ENCODE assay signal across 8 cellular contexts in genomic region chr7:144513332-144513731, GRCh38.
DNase-seq lines count a peak whose midpoint lies in the region; ATAC-seq and TF ChIP-seq lines count a peak whose summit lies in the region.

No MANE protein-coding gene starts in this region.

- H3K27me3 Mint-ChIP-seq in brain (no peaks in the 10 kb centered on the region), neural progenitor cell (ENCODE audit: insufficient read depth, low read depth) (peaks cover 3% of the 10 kb centered on the region)
- no peaks in the 10 kb centered on the region for H3K27me3 Mint-ChIP-seq in stimulated activated naive CD8-positive, alpha-beta T cell treated with anti-CD3 and anti-CD28 coated beads, Interleukin-15, amount 100 ng/mL, for 72 hours

- H3K36me3 ChIP-seq in neural progenitor cell = no peaks in the 10 kb centered on the region

- TF ChIP-seq CTCF in brain (conservative IDR thresholded peaks at IDR 0.05) (peak; percentile 58 to 68), neural progenitor cell (IDR thresholded peaks at IDR 0.05) (peak; percentile 59)

- no peaks in the 10 kb centered on the region for H3K4me1 ChIP-seq in neural progenitor cell

- H3K9me3 Mint-ChIP-seq in brain (no peaks in the 10 kb centered on the region), neural progenitor cell (no peaks in the 10 kb centered on the region)
- H3K9me3 Mint-ChIP-seq in stimulated activated naive CD8-positive, alpha-beta T cell treated with anti-CD3 and anti-CD28 coated beads, Interleukin-15, amount 100 ng/mL, for 72 hours = no peaks in the 10 kb centered on the region

- H3K4me2 ChIP-seq in neural progenitor cell = no peak overlapping the region

- no peak for ATAC-seq in GM21528 (IDR thresholded peaks at IDR 0.05; ENCODE audit: low FRiP score, unreplicated experiment)
- ATAC-seq in stimulated activated naive CD8-positive, alpha-beta T cell treated with anti-CD3 and anti-CD28 coated beads, Interleukin-15, amount 100 ng/mL, for 72 hours = no peak

- H3K9me3 ChIP-seq in neural progenitor cell (ENCODE audit: low read depth) = no peaks in the 10 kb centered on the region

- DNase-seq in DMS79 treated with DMSO at 0.1 percent for 48 hours (lab: John Stamatoyannopoulos, UW) = peak; percentile 5
- DNase-seq in DMS79 (lab: John Stamatoyannopoulos, UW) = no peak
- peak; percentile 40 for DNase-seq in NCI-H1694 treated with DMSO at 0.1 percent for 48 hours (lab: John Stamatoyannopoulos, UW)
- DNase-seq in neural progenitor cell (ENCODE audit: low spot score) = peak; percentile 59
- DNase-seq in activated gamma-delta T cell (lab: John Stamatoyannopoulos, UW) = no peak
- no peak for DNase-seq in stimulated activated naive CD8-positive, alpha-beta T cell treated with anti-CD3 and anti-CD28 coated beads, Interleukin-15, amount 100 ng/mL, for 72 hours

- no peak overlapping the region for H3K4me3 ChIP-seq in neural progenitor cell

- no peak overlapping the region for H3K9ac ChIP-seq in neural progenitor cell

- H3K27ac Mint-ChIP-seq in brain (peak overlapping the region in 1 of 5 experiments; percentile 33), neural progenitor cell (no peak overlapping the region)
- H3K27ac Mint-ChIP-seq in stimulated activated naive CD8-positive, alpha-beta T cell treated with anti-CD3 and anti-CD28 coated beads, Interleukin-15, amount 100 ng/mL, for 72 hours = no peak overlapping the region

- no peaks in the 10 kb centered on the region for H4K20me1 ChIP-seq in neural progenitor cell (ENCODE audit: low read depth)

- no peaks in the 10 kb centered on the region for H3F3A ChIP-seq in neural progenitor cell (ENCODE audit: low read depth)

- no peaks in the 10 kb centered on the region for H3K27me3 ChIP-seq in neural progenitor cell

- H3K4me3 Mint-ChIP-seq in brain (no peak overlapping the region), neural progenitor cell (no peak overlapping the region)
- no peak overlapping the region for H3K4me3 Mint-ChIP-seq in stimulated activated naive CD8-positive, alpha-beta T cell treated with anti-CD3 and anti-CD28 coated beads, Interleukin-15, amount 100 ng/mL, for 72 hours

- no peaks in the 10 kb centered on the region for H3K36me3 Mint-ChIP-seq in brain
- no peaks in the 10 kb centered on the region for H3K36me3 Mint-ChIP-seq in neural progenitor cell

- no peaks in the 10 kb centered on the region for H3K79me2 ChIP-seq in neural progenitor cell (ENCODE audit: low read depth)

- H3K4me1 Mint-ChIP-seq in brain (peaks cover 29% of the 10 kb centered on the region), neural progenitor cell (peaks cover 4% of the 10 kb centered on the region)
- H3K4me1 Mint-ChIP-seq in stimulated activated naive CD8-positive, alpha-beta T cell treated with anti-CD3 and anti-CD28 coated beads, Interleukin-15, amount 100 ng/mL, for 72 hours = no peaks in the 10 kb centered on the region

- H3K27ac ChIP-seq in neural progenitor cell = no peak overlapping the region

- no peak overlapping the region for H2AFZ ChIP-seq in neural progenitor cell (replicated peaks)

Comparison
In these comparisons a context has a peak if more than half of its experiments do, and no peak if none do; other contexts are left out.
1. DNase-seq: peak in DMS79 treated with DMSO at 0.1 percent for 48 hours (single experiment), NCI-H1694 treated with DMSO at 0.1 percent for 48 hours (single experiment) and neural progenitor cell (single experiment); none in DMS79 (single experiment), activated gamma-delta T cell (single experiment) and stimulated activated naive CD8-positive, alpha-beta T cell treated with anti-CD3 and anti-CD28 coated beads, Interleukin-15, amount 100 ng/mL, for 72 hours (0 of 2).